ENCODE assay signal across 31 cellular contexts in the genomic region with DNA sequence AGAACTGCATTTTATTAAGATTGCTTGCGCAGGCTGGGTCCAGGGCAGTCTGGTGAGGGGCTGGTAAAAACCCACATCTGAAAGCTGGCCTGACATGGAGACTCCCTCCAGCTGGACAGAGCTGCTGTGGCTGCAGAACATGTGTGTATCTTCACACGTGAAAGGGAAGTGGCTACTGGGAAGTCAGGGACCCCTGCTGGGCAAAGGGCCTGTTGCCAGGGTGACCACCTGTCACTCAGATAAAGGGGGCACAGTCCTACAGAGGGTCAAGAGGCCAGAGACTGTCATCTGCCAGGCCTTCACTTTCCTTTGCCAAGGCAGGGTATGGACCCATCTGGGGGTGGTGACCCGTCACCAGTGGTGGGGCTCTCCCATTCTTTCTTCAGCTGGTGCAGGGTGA. TPM values are rescaled to one million over a fixed set of nuclear protein-coding genes. Genes with fewer than 3 reads are reported as not detected.
"Had no signal": no experiment of that assay in that cellular context is flagged by ENCODE, and none has a peak within 500 bp of the region (broad histone marks: within the 10 kb centered on the region; RNA-seq: fewer than 3 reads in every experiment).

No MANE protein-coding gene starts in this region.

- DNase-seq: activated CD4-positive, alpha-beta T cell treated with anti-CD3 and anti-CD28 coated beads for 1 hour; activated CD4-positive, alpha-beta T cell treated with anti-CD3 and anti-CD28 coated beads, Interleukin-2, amount 10 ng/mL, durations not matched to agents 7 days and 5 days; activated CD8-positive, alpha-beta T cell treated with anti-CD3 and anti-CD28 coated beads for 36 hours; activated gamma-delta T cell treated with Interleukin-2 at 50 U/mL for 16 hours; activated naive CD4-positive, alpha-beta T cell treated with anti-CD3 and anti-CD28 coated beads, Interleukin-2, amount 50 U/mL, for 16 hours; activated T-cell treated with anti-CD3 and anti-CD28 coated beads, Interleukin-2, amount 50 U/mL, for 4 hours; amniotic stem cell; brain microvascular endothelial cell; caudate nucleus; endodermal cell; foreskin keratinocyte; left lung; mesendoderm; nucleus accumbens; stimulated activated CD4-positive, alpha-beta T cell treated with anti-CD3 and anti-CD28 coated beads, Interleukin-1b, Interleukin-23, amount 100 ng/mL, for 48 hours; stimulated activated CD4-positive, alpha-beta T cell treated with anti-CD3 and anti-CD28 coated beads, Interleukin-4, amount 100 ng/mL, for 4 hours; stimulated activated CD8-positive, alpha-beta memory T cell treated with anti-CD3 and anti-CD28 coated beads, Interleukin-4, amount 100 ng/mL, for 48 hours; stimulated activated naive CD8-positive, alpha-beta T cell treated with anti-CD3 and anti-CD28 coated beads, Interleukin-15, amount 100 ng/mL, for 72 hours; T-helper 9 cell; uterus had no signal

- H3K4me3 ChIP-seq: esophagus muscularis mucosa, left lung, lung, pancreas, prostate gland, smooth muscle cell, uterus had no signal

- H3K4me1 ChIP-seq: esophagus muscularis mucosa, left lung, pancreas, prostate gland, uterus had no signal

- H3K4me1 Mint-ChIP-seq: activated CD4-positive, alpha-beta T cell treated with anti-CD3 and anti-CD28 coated beads, Interleukin-2, amount 10 ng/mL, durations not matched to agents 7 days and 5 days; activated T-helper 17 cell treated with anti-CD3 and anti-CD28 coated beads, Interleukin-2, amount 50 U/mL, for 72 hours; endodermal cell; stimulated activated memory B cell treated with anti-CD40 and anti-IgM and Interleukin-4, amounts not matched to agents 10 μg/mL and 1 μg/mL and 100 μg/mL, for 72 hours; stimulated activated naive CD8-positive, alpha-beta T cell treated with anti-CD3 and anti-CD28 coated beads, Interleukin-15, amount 100 ng/mL, for 72 hours had no signal

- H3K36me3 Mint-ChIP-seq: stimulated activated memory B cell treated with anti-CD40 and anti-IgM and Interleukin-4, amounts not matched to agents 10 μg/mL and 1 μg/mL and 100 μg/mL, for 72 hours; type B pancreatic cell; WTC11 had no signal

- H3K27ac Mint-ChIP-seq: activated CD4-positive, alpha-beta T cell treated with anti-CD3 and anti-CD28 coated beads, Interleukin-2, amount 10 ng/mL, durations not matched to agents 7 days and 5 days; activated CD8-positive, alpha-beta T cell treated with anti-CD3 and anti-CD28 coated beads for 36 hours; activated T-helper 17 cell treated with anti-CD3 and anti-CD28 coated beads, Interleukin-2, amount 50 U/mL, for 72 hours; endodermal cell; nephron; stimulated activated memory B cell treated with anti-CD40 and anti-IgM and Interleukin-4, amounts not matched to agents 10 μg/mL and 1 μg/mL and 100 μg/mL, for 72 hours; type B pancreatic cell; WTC11 had no signal

- ATAC-seq: activated CD8-positive, alpha-beta T cell treated with anti-CD3 and anti-CD28 coated beads for 36 hours; activated T-cell treated with anti-CD3 and anti-CD28 coated beads, Interleukin-2, amount 50 U/mL, for 4 hours; activated T-helper 17 cell treated with anti-CD3 and anti-CD28 coated beads, Interleukin-2, amount 50 U/mL, for 72 hours; foreskin keratinocyte; left lung; pancreas; stimulated activated memory B cell treated with anti-CD40 and anti-IgM and Interleukin-4, amounts not matched to agents 10 μg/mL and 1 μg/mL and 100 μg/mL, for 72 hours; stimulated activated naive CD8-positive, alpha-beta T cell treated with anti-CD3 and anti-CD28 coated beads, Interleukin-15, amount 100 ng/mL, for 72 hours; WTC11 had no signal

- H3K36me3 ChIP-seq: brain microvascular endothelial cell, esophagus muscularis mucosa, left lung, pancreas, prostate gland, uterus had no signal

- H3K27ac ChIP-seq: brain microvascular endothelial cell, esophagus muscularis mucosa, foreskin keratinocyte, left lung, pancreas, prostate gland, uterus had no signal

- H3K4me3 Mint-ChIP-seq: activated CD4-positive, alpha-beta T cell treated with anti-CD3 and anti-CD28 coated beads, Interleukin-2, amount 10 ng/mL, durations not matched to agents 7 days and 5 days; activated CD8-positive, alpha-beta T cell treated with anti-CD3 and anti-CD28 coated beads for 36 hours; activated T-cell treated with anti-CD3 and anti-CD28 coated beads, Interleukin-2, amount 50 U/mL, for 4 hours; activated T-helper 17 cell treated with anti-CD3 and anti-CD28 coated beads, Interleukin-2, amount 50 U/mL, for 72 hours; endodermal cell; nephron; stimulated activated memory B cell treated with anti-CD40 and anti-IgM and Interleukin-4, amounts not matched to agents 10 μg/mL and 1 μg/mL and 100 μg/mL, for 72 hours; stimulated activated naive CD8-positive, alpha-beta T cell treated with anti-CD3 and anti-CD28 coated beads, Interleukin-15, amount 100 ng/mL, for 72 hours; type B pancreatic cell; WTC11 had no signal

- H3K9me3 ChIP-seq: esophagus muscularis mucosa, left lung, pancreas, prostate gland, uterus had no signal

- H3K9me3 Mint-ChIP-seq: activated CD4-positive, alpha-beta T cell treated with anti-CD3 and anti-CD28 coated beads, Interleukin-2, amount 10 ng/mL, durations not matched to agents 7 days and 5 days; activated CD8-positive, alpha-beta T cell treated with anti-CD3 and anti-CD28 coated beads for 36 hours; activated T-cell treated with anti-CD3 and anti-CD28 coated beads, Interleukin-2, amount 50 U/mL, for 4 hours; activated T-helper 17 cell treated with anti-CD3 and anti-CD28 coated beads, Interleukin-2, amount 50 U/mL, for 72 hours; endodermal cell; nephron; stimulated activated memory B cell treated with anti-CD40 and anti-IgM and Interleukin-4, amounts not matched to agents 10 μg/mL and 1 μg/mL and 100 μg/mL, for 72 hours; stimulated activated naive CD8-positive, alpha-beta T cell treated with anti-CD3 and anti-CD28 coated beads, Interleukin-15, amount 100 ng/mL, for 72 hours; type B pancreatic cell; WTC11 had no signal

- H3K27me3 ChIP-seq: pancreas, uterus had no signal

- H3K27me3 Mint-ChIP-seq: activated CD4-positive, alpha-beta T cell treated with anti-CD3 and anti-CD28 coated beads, Interleukin-2, amount 10 ng/mL, durations not matched to agents 7 days and 5 days; activated CD8-positive, alpha-beta T cell treated with anti-CD3 and anti-CD28 coated beads for 36 hours; stimulated activated naive CD8-positive, alpha-beta T cell treated with anti-CD3 and anti-CD28 coated beads, Interleukin-15, amount 100 ng/mL, for 72 hours had no signal

- H3K4me2 ChIP-seq: smooth muscle cell had no signal

RNA-seq across cellular contexts. Expression of a gene that starts 17.5 kb away (rescaled TPM):
- total RNA-seq: activated CD8-positive, alpha-beta T cell treated with anti-CD3 and anti-CD28 coated beads for 36 hours; activated T-helper 17 cell treated with anti-CD3 and anti-CD28 coated beads, Interleukin-2, amount 50 U/mL, for 72 hours; esophagus muscularis mucosa; foreskin keratinocyte; glomerular endothelial cell; left lung; lung; smooth muscle cell had no signal
- polyA plus RNA-seq: foreskin keratinocyte had no signal
